In genomic region chr7:96308950-96309263, GRCh38 we compare ENCODE assay signal across 25 cellular contexts.
"Had no signal": no experiment of that assay in that cellular context is flagged by ENCODE, and none has a peak within 500 bp of the region (broad histone marks: within the 10 kb centered on the region; RNA-seq: fewer than 3 reads in every experiment).

No MANE protein-coding gene starts in this region.

- DNase-seq: activated CD4-positive, alpha-beta T cell treated with anti-CD3 and anti-CD28 coated beads for 1 hour; activated CD4-positive, alpha-beta T cell treated with anti-CD3 and anti-CD28 coated beads, Interleukin-2, amount 50 U/mL, for 1 hour; activated CD8-positive, alpha-beta T cell treated with anti-CD3 and anti-CD28 coated beads, Interleukin-2, amount 10 ng/mL, durations not matched to agents 7 days and 5 days; activated gamma-delta T cell treated with Interleukin-2 at 50 U/mL for 16 hours; anterior cingulate cortex; caudate nucleus; dermis blood vessel endothelial cell; effector CD8-positive, alpha-beta T cell; glutamatergic neuron; hippocampal formation; lower lobe of right lung; naive thymus-derived CD4-positive, alpha-beta T cell; posterior cingulate gyrus; spleen; stimulated activated CD4-positive, alpha-beta T cell treated with anti-CD3 and anti-CD28 coated beads, Interleukin-4, amount 100 ng/mL, for 1 hour; stimulated activated naive CD4-positive, alpha-beta T cell; SW 1271; T-helper 17 cell; upper lobe of right lung had no signal

- H3K9me3 ChIP-seq: lower lobe of right lung, spleen, upper lobe of right lung had no signal

- H3K36me3 ChIP-seq: lower lobe of right lung, neural progenitor cell, upper lobe of right lung had no signal

- H3K27ac ChIP-seq: lower lobe of right lung, neural progenitor cell, spleen, upper lobe of right lung had no signal

- H3K4me2 ChIP-seq: neural progenitor cell had no signal

- FAIRE-seq: endothelial cell of umbilical vein, frontal cortex had no signal

- H3K4me3 ChIP-seq: lower lobe of right lung, neural progenitor cell, spleen, upper lobe of right lung had no signal

- ATAC-seq: activated CD8-positive, alpha-beta T cell treated with anti-CD3 and anti-CD28 coated beads, Interleukin-2, amount 10 ng/mL, durations not matched to agents 7 days and 5 days; esophagus mucosa; naive thymus-derived CD4-positive, alpha-beta T cell; T-helper 17 cell had no signal

- H3K9ac ChIP-seq: neural progenitor cell had no signal

- H3K27ac Mint-ChIP-seq: activated CD8-positive, alpha-beta T cell treated with anti-CD3 and anti-CD28 coated beads, Interleukin-2, amount 10 ng/mL, durations not matched to agents 7 days and 5 days; activated naive CD4-positive, alpha-beta T cell treated with anti-CD3 and anti-CD28 coated beads, Interleukin-2, amount 50 U/mL, for 24 hours; T-helper 17 cell had no signal

- H3K27me3 ChIP-seq: neural progenitor cell, spleen, upper lobe of right lung had no signal

- H3K4me3 Mint-ChIP-seq: activated CD8-positive, alpha-beta T cell treated with anti-CD3 and anti-CD28 coated beads, Interleukin-2, amount 10 ng/mL, durations not matched to agents 7 days and 5 days; activated naive CD4-positive, alpha-beta T cell treated with anti-CD3 and anti-CD28 coated beads, Interleukin-2, amount 50 U/mL, for 24 hours; naive thymus-derived CD4-positive, alpha-beta T cell; T-helper 17 cell had no signal

- H2AFZ ChIP-seq: neural progenitor cell had no signal

- H3K9me3 Mint-ChIP-seq: activated naive CD4-positive, alpha-beta T cell treated with anti-CD3 and anti-CD28 coated beads, Interleukin-2, amount 50 U/mL, for 24 hours had no signal

- H3K27me3 Mint-ChIP-seq: activated naive CD4-positive, alpha-beta T cell treated with anti-CD3 and anti-CD28 coated beads, Interleukin-2, amount 50 U/mL, for 24 hours; brain; naive thymus-derived CD4-positive, alpha-beta T cell; T-helper 17 cell had no signal
